In the genomic region with DNA sequence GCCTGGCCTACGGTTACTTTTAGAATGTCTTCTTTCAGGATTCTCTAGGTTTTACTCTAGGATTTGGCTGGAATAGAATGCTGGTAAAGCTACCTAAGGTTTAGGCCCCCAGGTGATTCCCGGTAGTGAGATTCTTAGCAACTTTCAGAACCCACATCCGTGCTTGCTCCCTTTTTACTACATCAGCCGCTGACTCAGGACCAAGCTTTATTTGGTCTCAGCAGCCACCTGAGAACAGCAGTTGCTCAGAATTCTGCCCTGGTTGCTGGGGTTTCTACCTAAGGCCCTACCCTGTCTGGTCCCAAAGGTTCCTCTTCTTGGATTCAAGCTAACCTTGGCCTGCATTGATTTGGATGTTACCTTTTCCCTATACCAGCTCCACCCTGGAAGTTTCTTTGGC, we compare ENCODE assay signal across 10 cellular contexts. TPM values are rescaled to one million over a fixed set of nuclear protein-coding genes. Genes with fewer than 3 reads are reported as not detected.
DNase-seq lines count a peak whose midpoint lies in the region; ATAC-seq, FAIRE-seq and TF ChIP-seq lines count a peak whose summit lies in the region.
"Had no signal": no experiment of that assay in that cellular context is flagged by ENCODE, and none has a peak within 500 bp of the region (broad histone marks: within the 10 kb centered on the region; RNA-seq: fewer than 3 reads in every experiment).

No MANE protein-coding gene starts in this region.

- BruUV-seq in GM12878 (replicated peaks; lab: Mats Ljungman, UMichigan): no TSS peak

- peak overlapping the region; percentile 55; the same call in 1 of the 2 replicates for H3K9ac ChIP-seq in GM12878 (ENCODE audit: control insufficient read depth, insufficient read depth, low read length)

- peak; percentile 4; the same call in 1 of the 2 replicates for TF ChIP-seq POLR2A in GM12878 (IDR thresholded peaks at IDR 0.05; ENCODE audit: low read depth, low read length)
- no peak for TF ChIP-seq POLR2A in gastroesophageal sphincter (IDR thresholded peaks at IDR 0.05)

- SMC1A ChIA-PET in GM12878 (lab: Charles Lee; ENCODE audit: uncharacterized antibody, unreplicated experiment): interaction anchor here (0.6 to 4.4 kb wide), 16 partner anchors 9 to 849 kb away, joined by 3 to 48 read pairs (median 6); no protein-coding TSS in a partner anchor

- no peaks in the 10 kb centered on the region for H4K20me1 ChIP-seq in GM12878 (ENCODE audit: control insufficient read depth, insufficient read depth)

- intact Hi-C loops in GM12878 (cut with micrococcal nuclease; ENCODE audit: unreplicated experiment) (loop anchor here (2.0 to 5.0 kb wide), 2 partner anchors 286 to 466 kb away; no protein-coding TSS in a partner anchor), upper lobe of right lung (cut with DNase I) (no loop called here)

- TF ChIP-seq EP300 in GM12878 (IDR thresholded peaks at IDR 0.05; ENCODE audit: borderline replicate concordance in 1 of 2, control insufficient read depth in 1 of 2, low read depth in 2 of 2, low read length in 2 of 2) (no peak), gastroesophageal sphincter (IDR thresholded peaks at IDR 0.05) (no peak)

- TF ChIP-seq CTCF in GM12878 (IDR thresholded peaks at IDR 0.05 in 2 of 3, conservative IDR thresholded peaks at IDR 0.05 in 1 of 3; ENCODE audit: control insufficient read depth in 2 of 3, extremely low read depth in 1 of 3, insufficient read depth in 1 of 3, low read depth in 3 of 3, low read length in 3 of 3) (no peak), gastroesophageal sphincter (IDR thresholded peaks at IDR 0.05) (no peak), upper lobe of right lung (IDR thresholded peaks at IDR 0.05) (no peak), mesothelial cell of epicardium (IDR thresholded peaks at IDR 0.05; ENCODE audit: unreplicated experiment) (no peak)

- peaks cover 72% of the 10 kb centered on the region for H3K4me1 ChIP-seq in GM12878 (ENCODE audit: control insufficient read depth, insufficient read depth, low read length)
- no peaks in the 10 kb centered on the region for H3K4me1 ChIP-seq in gastroesophageal sphincter
- H3K4me1 ChIP-seq in upper lobe of right lung: no peaks in the 10 kb centered on the region
- H3K4me1 ChIP-seq: Caco-2 had no signal

- H3K4me1 Mint-ChIP-seq in mesothelial cell of epicardium: no peaks in the 10 kb centered on the region

- H3K36me3 Mint-ChIP-seq in mesothelial cell of epicardium: no peaks in the 10 kb centered on the region
- H3K36me3 Mint-ChIP-seq: naive B cell had no signal

- no peaks in the 10 kb centered on the region for H3K9me3 Mint-ChIP-seq in mesothelial cell of epicardium
- H3K9me3 Mint-ChIP-seq: naive B cell had no signal

- peak overlapping the region; percentile 96 for H3K27ac ChIP-seq in GM12878 (ENCODE audit: control insufficient read depth, insufficient read depth)
- no peak overlapping the region for H3K27ac ChIP-seq in gastroesophageal sphincter
- H3K27ac ChIP-seq in upper lobe of right lung: no peak overlapping the region

- no peak overlapping the region for H2AFZ ChIP-seq in GM12878 (ENCODE audit: control insufficient read depth, low read depth, low read length)

- CTCF ChIA-PET in GM12878 (lab: Yijun Ruan, JAX): interaction anchor here (0.7 to 2.2 kb wide), 11 partner anchors 9 to 450 kb away, joined by 3 to 12 read pairs (median 7); no protein-coding TSS in a partner anchor

- in situ Hi-C loops in GM12878 (cut with MboI): loop anchor here (10.0 kb wide), 1 partner anchor 268 kb away; a partner anchor contains a TSS

- no peak for TF ChIP-seq RAD21 in GM12878 (IDR thresholded peaks at IDR 0.05; ENCODE audit: insufficient read depth, low read depth, low read length)

- no peak overlapping the region for H3K4me3 Mint-ChIP-seq in mesothelial cell of epicardium

- peak overlapping the region; percentile 77 for H3K4me2 ChIP-seq in GM12878 (ENCODE audit: control insufficient read depth, insufficient read depth)

- H3K4me3 ChIP-seq in GM12878: peak overlapping the region; percentile 8; the same call in 1 of the 2 replicates
- no peak overlapping the region for H3K4me3 ChIP-seq in gastroesophageal sphincter
- H3K4me3 ChIP-seq in upper lobe of right lung: no peak overlapping the region

- POLR2A ChIA-PET in GM12878 (lab: Charles Lee): interaction anchor here (1.0 to 3.7 kb wide), 7 partner anchors 16 to 606 kb away, joined by 3 to 23 read pairs (median 4); a partner anchor contains a TSS

- peaks cover 2% of the 10 kb centered on the region for H3K27me3 Mint-ChIP-seq in mesothelial cell of epicardium (ENCODE audit: low read depth)
- H3K27me3 Mint-ChIP-seq: naive B cell had no signal

- DNase-seq in GM12878 (ENCODE audit: low read depth, low spot score) (no peak), dermis blood vessel endothelial cell (no peak), upper lobe of right lung (no peak), mesothelial cell of epicardium (ENCODE audit: low spot score in 2 of 2, unreplicated experiment in 2 of 2) (no peak)
- DNase-seq: Caco-2, naive B cell had no signal

- no peaks in the 10 kb centered on the region for H3K27me3 ChIP-seq in GM12878 (replicated peaks in 1 of 2; ENCODE audit: control insufficient read depth in 2 of 2, insufficient read depth in 2 of 2, low read length in 1 of 2)
- no peaks in the 10 kb centered on the region for H3K27me3 ChIP-seq in gastroesophageal sphincter
- H3K27me3 ChIP-seq in upper lobe of right lung: no peaks in the 10 kb centered on the region

- no peak for FAIRE-seq in GM12878 (lab: Jason Lieb, UNC)

- 1% methylated on average over 4 of the region's 4 CpGs for WGBS in GM12878 (ENCODE audit: insufficient coverage, insufficient replicate concordance, low lambda C conversion rate, missing lambda C conversion rate)
- WGBS in gastroesophageal sphincter (ENCODE audit: low coverage in 1 of 2), 2 donors: 93 to 100% methylated on average over 1 to 3 of the region's 4 CpGs

- H3K36me3 ChIP-seq in GM12878 (ENCODE audit: control insufficient read depth in 2 of 2, insufficient read depth in 2 of 2, low read length in 1 of 2) (no peaks in the 10 kb centered on the region), gastroesophageal sphincter (no peaks in the 10 kb centered on the region), upper lobe of right lung (no peaks in the 10 kb centered on the region)

- peak; percentile 22 for ATAC-seq in GM18517 (IDR thresholded peaks at IDR 0.05; ENCODE audit: unreplicated experiment)
- ATAC-seq in GM21423 (IDR thresholded peaks at IDR 0.05; ENCODE audit: unreplicated experiment): peak; percentile 33
- ATAC-seq in HG03064 (IDR thresholded peaks at IDR 0.05; ENCODE audit: low read depth, unreplicated experiment): peak; percentile 25
- ATAC-seq in GM12878: peak; percentile 53
- ATAC-seq in gastroesophageal sphincter: no peak
- no peak for ATAC-seq in upper lobe of right lung

- H3K79me2 ChIP-seq in GM12878 (ENCODE audit: control insufficient read depth, insufficient read depth, low read length): no peaks in the 10 kb centered on the region

- H3K27ac Mint-ChIP-seq in mesothelial cell of epicardium: no peak overlapping the region

- RAD21 ChIA-PET in GM12878 (lab: Charles Lee; ENCODE audit: unreplicated experiment): interaction anchor here (0.5 to 2.7 kb wide), 13 partner anchors 9 to 463 kb away, joined by 3 to 20 read pairs (median 4); a partner anchor contains a TSS

- no peaks in the 10 kb centered on the region; the same call in 2 of the 3 replicates for H3K9me3 ChIP-seq in GM12878 (replicated peaks; ENCODE audit: control insufficient read depth, insufficient read depth, low read length)
- H3K9me3 ChIP-seq in gastroesophageal sphincter: no peaks in the 10 kb centered on the region
- H3K9me3 ChIP-seq in upper lobe of right lung: no peaks in the 10 kb centered on the region
- H3K9me3 ChIP-seq: Caco-2 had no signal

TF ChIP-seq in GM12878, 131 proteins besides CTCF, POLR2A, EP300 and RAD21 (continues in another document):
- TF ChIP-seq TCF3 (IDR thresholded peaks at IDR 0.05; ENCODE audit: borderline replicate concordance, insufficient read depth, low read depth, low read length) (0 out of 2 replicates have a peak, but pooled peaks have one; percentile 33), SRF (IDR thresholded peaks at IDR 0.05; ENCODE audit: low read depth in 2 of 2, low read length in 2 of 2) (peak in 1 of 2 experiments; percentile 75; a peak in 1 of 4 replicates), POLR2AphosphoS2 (IDR thresholded peaks at IDR 0.05; ENCODE audit: low read depth, low read length) (no peak), NR2F1 (conservative IDR thresholded peaks at IDR 0.05) (no peak), RELA (IDR thresholded peaks at IDR 0.05; ENCODE audit: borderline replicate concordance, partially characterized antibody) (no peak), SMARCA5 (IDR thresholded peaks at IDR 0.05) (0 out of 2 replicates have a peak, but pooled peaks have one; percentile 27)

RNA-seq across cellular contexts. Expression of a gene that starts 36.1 kb away (rescaled TPM):
- 299 and 306 TPM in 2 replicates for total RNA-seq in GM12878 (2013; cell fraction: nucleolus; rRNA removed)
- total RNA-seq in GM12878 (2014; rRNA removed) (321 and 329 TPM in 2 replicates), GM12878 (2014; rRNA removed; fragmentation: Illumina TruSeq; extraction: Trizol) (278 and 282 TPM in 2 replicates), GM12878 (2021) (254 and 267 TPM in 2 replicates), gastroesophageal sphincter (100 to 1,000 TPM; 136 to 230 (median 176) TPM), dermis blood vessel endothelial cell (93.9 and 170 TPM in 2 replicates), upper lobe of right lung (106 TPM), mesothelial cell of epicardium (99.9 to 114 TPM (median 106 TPM) in 3 replicates)
- polyA plus RNA-seq in GM12878 (2011; ENCODE audit: low read depth): 211 TPM
- polyA plus RNA-seq in GM12878 (2011; rRNA removed) (236 and 300 TPM in 2 replicates), GM12878 (2014; fragmentation: Illumina TruSeq; extraction: Trizol) (290 and 321 TPM in 2 replicates), GM12878 (2014; fragmentation: Nextera tagmentation; extraction: Ambion mirVana) (100 to 1,000 TPM; 409 to 471 TPM), GM12878 (2014; rRNA removed) (281 and 302 TPM in 2 replicates), GM12878 (2016; fragmentation: Nextera tagmentation; extraction: Ambion mirVana) (100 to 1,000 TPM; 584 to 590 TPM)
- polyA plus RNA-seq in GM12878 (2011; cell fraction: cytosol; rRNA removed): 110 and 117 TPM in 2 replicates
- polyA plus RNA-seq in GM12878 (2011; cell fraction: nucleus; rRNA removed): 87.7 and 96.6 TPM in 2 replicates
- 189 and 202 TPM in 2 replicates for polyA plus RNA-seq in GM12878 (2012)
- 68.0 and 81.6 TPM in 2 replicates for polyA minus RNA-seq in GM12878 (2011; rRNA and poly(A)+ RNA removed)
- polyA minus RNA-seq in GM12878 (2011; cell fraction: cytosol; rRNA and poly(A)+ RNA removed): 19.5 and 28.3 TPM in 2 replicates
- 85.4 and 121 TPM in 2 replicates for polyA minus RNA-seq in GM12878 (2011; cell fraction: nucleus; rRNA and poly(A)+ RNA removed)

Comparison
In these comparisons a context has a peak if more than half of its experiments do, and no peak if none do; other contexts are left out.
1. ATAC-seq: peak in GM18517 (single experiment), GM21423 (single experiment), HG03064 (single experiment) and GM12878 (single experiment); none in gastroesophageal sphincter (single experiment) and upper lobe of right lung (single experiment).